Comparison of ENCODE assay signal across 8 cellular contexts in the genomic region with DNA sequence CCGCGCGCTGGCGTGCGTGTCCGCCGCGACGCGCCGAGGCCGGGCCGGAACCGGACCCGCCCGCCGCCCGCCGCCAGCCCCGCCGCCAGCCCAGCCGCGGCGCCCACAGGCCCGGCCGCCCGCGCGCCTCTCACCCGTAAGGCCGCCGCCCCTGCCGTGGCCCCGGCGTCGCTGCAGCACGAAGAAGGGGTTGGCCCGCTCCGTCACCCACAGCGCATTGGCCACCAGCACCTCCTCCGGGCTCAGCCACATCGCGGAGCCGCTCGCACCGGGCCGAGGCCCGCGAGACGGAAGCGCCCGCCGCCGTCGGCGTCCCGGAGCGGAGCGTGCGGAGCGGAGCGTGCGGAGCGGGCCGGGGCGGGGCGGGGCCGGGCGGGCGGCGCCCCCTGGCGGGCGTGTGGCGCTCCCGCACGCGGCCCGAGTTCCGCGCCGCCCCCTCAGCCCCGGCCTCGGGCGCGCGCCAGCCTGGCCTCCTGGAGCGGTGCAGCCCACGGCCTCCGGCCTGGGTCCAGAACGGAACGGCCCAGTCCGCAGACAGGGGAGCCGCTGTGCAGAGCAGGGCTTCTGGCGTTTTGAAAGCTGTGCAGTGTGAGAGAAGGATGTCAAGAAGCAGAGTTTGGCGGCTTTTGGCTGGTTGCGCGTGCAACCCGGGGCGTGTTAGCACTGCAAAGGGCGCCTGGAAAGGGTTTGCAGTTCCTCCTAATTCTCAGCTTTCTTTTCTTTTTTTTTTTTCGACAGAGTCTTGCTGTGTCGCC. TPM values are rescaled to one million over a fixed set of nuclear protein-coding genes. Genes with fewer than 3 reads are reported as not detected.
A peak's percentile ranks its signal among the peaks of the same experiment; 100 is the strongest.
DNase-seq lines count a peak whose midpoint lies in the region; ATAC-seq and TF ChIP-seq lines count a peak whose summit lies in the region.

TBC1D9B (minus strand) TSS at position 328 of the 755 bp plus-strand sequence; CDS start at position 252, 76 bp downstream.

- peak; percentile 82 for DNase-seq in activated T-cell treated with anti-CD3 and anti-CD28 coated beads, Interleukin-2, amount 50 U/mL, for 24 hours
- peak; percentile 40 to 49 for DNase-seq in stimulated activated CD8-positive, alpha-beta memory T cell treated with anti-CD3 and anti-CD28 coated beads, Interleukin-7, amount 100 ng/mL, for 1 hour (ENCODE audit: low read depth in 2 of 2)

- peak within 1 kb of the TSS; percentile 67 to 87 (median 82) for H3K4me3 ChIP-seq in BLaER1 treated with 17β-estradiol and CSF1 and Interleukin-3, amounts not matched to agents 10 nM and 100 nM
- H3K4me3 ChIP-seq in OCI-LY3 (ENCODE audit: low read length) (peak within 1 kb of the TSS; percentile 95), esophagus (ENCODE audit: low read depth in 1 of 2, low read length in 2 of 2) (peak within 1 kb of the TSS; percentile 74 to 85), muscle layer of colon (ENCODE audit: low read depth in 1 of 2, low read length in 2 of 2) (peak within 1 kb of the TSS; percentile 67 to 78)

- no peaks in the 10 kb centered on the region for H3K27me3 ChIP-seq in BLaER1 treated with 17β-estradiol and CSF1 and Interleukin-3, amounts not matched to agents 10 nM and 100 nM
- H3K27me3 ChIP-seq in OCI-LY3 (ENCODE audit: low read depth, low read length) (no peaks in the 10 kb centered on the region), esophagus (ENCODE audit: control insufficient read depth in 1 of 2, insufficient read depth in 2 of 2, low read length in 2 of 2) (no peaks in the 10 kb centered on the region), muscle layer of colon (ENCODE audit: control insufficient read depth in 1 of 2, insufficient read depth in 2 of 2, low read length in 2 of 2) (no peaks in the 10 kb centered on the region)

- peak within 1 kb of the TSS; percentile 89 to 99 (median 98) for H3K4me2 ChIP-seq in BLaER1 treated with 17β-estradiol and CSF1 and Interleukin-3, amounts not matched to agents 10 nM and 100 nM
- peak within 1 kb of the TSS; percentile 99 for H3K4me2 ChIP-seq in OCI-LY3 (ENCODE audit: low read length)

- H2AFZ ChIP-seq in OCI-LY3 (ENCODE audit: low read depth, low read length), result no peak within 1 kb of the TSS; the same call in 1 of the 2 replicates

- H3K27ac Mint-ChIP-seq in activated T-cell treated with anti-CD3 and anti-CD28 coated beads, Interleukin-2, amount 50 U/mL, for 24 hours, result peak within 1 kb of the TSS; percentile 88

- H3K27ac ChIP-seq in BLaER1 treated with 17β-estradiol and CSF1 and Interleukin-3, amounts not matched to agents 10 nM and 100 nM, result peak within 1 kb of the TSS; percentile 75 to 88 (median 79)
- peak within 1 kb of the TSS; percentile 47 for H3K27ac ChIP-seq in OCI-LY3 (ENCODE audit: low read length)
- H3K27ac ChIP-seq in esophagus (ENCODE audit: low read depth in 2 of 2, low read length in 1 of 2), result peak within 1 kb of the TSS; percentile 93 to 95
- H3K27ac ChIP-seq in muscle layer of colon (ENCODE audit: low read depth, low read length), result peak within 1 kb of the TSS; percentile 68

- H3K4me1 Mint-ChIP-seq in activated T-cell treated with anti-CD3 and anti-CD28 coated beads, Interleukin-2, amount 50 U/mL, for 24 hours (ENCODE audit: low read depth), result peaks cover 23% of the 10 kb centered on the region

- no peaks in the 10 kb centered on the region for H3K9me3 ChIP-seq in BLaER1 treated with 17β-estradiol and CSF1 and Interleukin-3, amounts not matched to agents 10 nM and 100 nM (replicated peaks in 1 of 11)
- H3K9me3 ChIP-seq in OCI-LY3 (ENCODE audit: insufficient read depth, low read length) (no peaks in the 10 kb centered on the region), esophagus (ENCODE audit: control insufficient read depth in 2 of 2, insufficient read depth in 1 of 2, low read depth in 1 of 2, low read length in 1 of 2) (no peaks in the 10 kb centered on the region), muscle layer of colon (ENCODE audit: low read length) (no peaks in the 10 kb centered on the region)

- peak within 1 kb of the TSS; percentile 89 for H3K4me3 Mint-ChIP-seq in activated T-cell treated with anti-CD3 and anti-CD28 coated beads, Interleukin-2, amount 50 U/mL, for 24 hours

- WGBS in esophagus, 2 donors, result 1% methylated on average over 79 to 102 of the region's 102 CpGs

- H4K20me1 ChIP-seq in BLaER1 treated with 17β-estradiol and CSF1 and Interleukin-3, amounts not matched to agents 10 nM and 100 nM, result peaks cover 20 to 45% (median 35%) of the 10 kb centered on the region in 11 experiments; a peak in 20 of 22 replicates
- peaks cover 14% of the 10 kb centered on the region for H4K20me1 ChIP-seq in OCI-LY3 (ENCODE audit: insufficient read depth, low read length)

- no peaks in the 10 kb centered on the region for H3K27me3 Mint-ChIP-seq in activated T-cell treated with anti-CD3 and anti-CD28 coated beads, Interleukin-2, amount 50 U/mL, for 24 hours

- H3K36me3 Mint-ChIP-seq in activated T-cell treated with anti-CD3 and anti-CD28 coated beads, Interleukin-2, amount 50 U/mL, for 24 hours (ENCODE audit: low read depth), result peaks cover 41% of the 10 kb centered on the region

- peaks cover 20 to 31% (median 27%) of the 10 kb centered on the region in 11 experiments for H3K36me3 ChIP-seq in BLaER1 treated with 17β-estradiol and CSF1 and Interleukin-3, amounts not matched to agents 10 nM and 100 nM
- H3K36me3 ChIP-seq in OCI-LY3 (replicated peaks; ENCODE audit: low read depth, low read length) (peaks cover 38% of the 10 kb centered on the region), esophagus (ENCODE audit: control insufficient read depth in 2 of 2, insufficient read depth in 2 of 2, low read length in 1 of 2) (peaks cover 0 to 16% of the 10 kb centered on the region in 2 donors), muscle layer of colon (ENCODE audit: insufficient read depth, low read length) (peaks cover 4% of the 10 kb centered on the region)

- H3K4me1 ChIP-seq in BLaER1 treated with 17β-estradiol and CSF1 and Interleukin-3, amounts not matched to agents 10 nM and 100 nM, result peaks cover 34 to 46% (median 43%) of the 10 kb centered on the region in 10 experiments
- H3K4me1 ChIP-seq in OCI-LY3 (ENCODE audit: low read length), result peaks cover 19% of the 10 kb centered on the region
- peaks cover 8 to 12% of the 10 kb centered on the region in 2 donors for H3K4me1 ChIP-seq in esophagus (ENCODE audit: control insufficient read depth in 2 of 2, insufficient read depth in 2 of 2, low read length in 1 of 2)
- H3K4me1 ChIP-seq in muscle layer of colon (ENCODE audit: insufficient read depth, low read length), result peaks cover 16% of the 10 kb centered on the region

- no peak for TF ChIP-seq CTCF in OCI-LY3 (IDR thresholded peaks at IDR 0.05; ENCODE audit: low read depth, low read length)

- H3K9ac ChIP-seq in BLaER1 treated with 17β-estradiol and CSF1 and Interleukin-3, amounts not matched to agents 10 nM and 100 nM, result peak within 1 kb of the TSS; percentile 70 to 91 (median 87)
- H3K9ac ChIP-seq in OCI-LY3 (ENCODE audit: low read length) (peak within 1 kb of the TSS; percentile 95), muscle layer of colon (ENCODE audit: low read length) (peak within 1 kb of the TSS; percentile 46)

- H3K79me2 ChIP-seq in OCI-LY3 (ENCODE audit: low read length), result peaks cover 44% of the 10 kb centered on the region

- ATAC-seq in GM19025 (IDR thresholded peaks at IDR 0.05; ENCODE audit: low read depth, unreplicated experiment) (peak; percentile 86), HG03280 (IDR thresholded peaks at IDR 0.05; ENCODE audit: unreplicated experiment) (peak; percentile 90)

- no peaks in the 10 kb centered on the region for H3K9me3 Mint-ChIP-seq in activated T-cell treated with anti-CD3 and anti-CD28 coated beads, Interleukin-2, amount 50 U/mL, for 24 hours

RNA-seq across cellular contexts. Expression of gene TBC1D9B, which starts in this region (rescaled TPM):
- polyA plus RNA-seq in esophagus, result 10 to 100 TPM; 44.8 to 69.5 TPM

Comparison
In these comparisons a context has a peak if more than half of its experiments do, and no peak if none do; other contexts are left out.
1. Peak in every context shown above with its lines: DNase-seq, ATAC-seq, H3K4me3 ChIP-seq and H3K27ac ChIP-seq.